In the genomic region with DNA sequence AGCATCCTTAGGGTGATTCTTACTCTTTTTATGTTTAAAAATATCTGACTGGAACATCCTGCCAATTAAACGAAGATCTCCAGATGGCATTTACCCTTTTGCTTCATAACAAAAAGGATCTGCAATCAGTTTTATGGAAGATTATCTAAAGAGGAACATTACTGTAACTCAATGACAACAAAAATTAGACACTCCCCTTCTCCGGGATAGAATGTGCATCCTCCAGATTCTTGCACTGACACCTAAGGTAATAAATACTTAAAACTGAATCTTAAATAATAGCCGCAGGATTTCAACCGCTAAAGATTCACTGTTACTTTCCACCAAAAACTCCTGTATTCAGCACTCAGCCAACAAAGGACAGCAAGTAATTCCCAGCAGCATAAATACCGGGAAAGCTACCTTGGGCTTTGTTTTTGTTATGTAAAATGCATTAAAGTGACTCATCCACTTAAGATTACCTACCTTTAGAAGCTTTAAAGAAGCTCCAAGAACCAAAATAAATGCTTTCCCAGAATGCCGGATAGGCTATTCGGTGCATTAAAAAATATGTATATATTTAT, we compare ENCODE assay signal across 8 cellular contexts.
DNase-seq lines count a peak whose midpoint lies in the region; ATAC-seq lines count a peak whose summit lies in the region.

No MANE protein-coding gene starts in this region.

- ATAC-seq in HG03432 (IDR thresholded peaks at IDR 0.05; ENCODE audit: unreplicated experiment) = no peak

- DNase-seq in GM03348 (ENCODE audit: low spot score) (peak; percentile 4), NCI-H524 treated with DMSO at 0.1 percent for 48 hours (lab: John Stamatoyannopoulos, UW) (peak; percentile 38), fibroblast of peridontal ligament (ENCODE audit: extremely low read depth) (peak; percentile 32), putamen (ENCODE audit: low spot score) (peak; percentile 26), activated gamma-delta T cell (lab: John Stamatoyannopoulos, UW) (no peak)
- no peak for DNase-seq in stimulated activated CD4-positive, alpha-beta T cell treated with anti-CD3 and anti-CD28 coated beads, Interleukin-12 subunit alpha, Interleukin-12 subunit beta, amount 100 ng/mL, for 4 hours
- DNase-seq in stimulated activated CD8-positive, alpha-beta memory T cell treated with anti-CD3 and anti-CD28 coated beads, Interleukin-4, amount 100 ng/mL, for 48 hours = no peak

Comparison
In these comparisons a context has a peak if more than half of its experiments do, and no peak if none do; other contexts are left out.
1. DNase-seq: peak in GM03348 (single experiment), NCI-H524 treated with DMSO at 0.1 percent for 48 hours (single experiment), fibroblast of peridontal ligament (single experiment) and putamen (single experiment); none in stimulated activated CD4-positive, alpha-beta T cell treated with anti-CD3 and anti-CD28 coated beads, Interleukin-12 subunit alpha, Interleukin-12 subunit beta, amount 100 ng/mL, for 4 hours (single experiment), stimulated activated CD8-positive, alpha-beta memory T cell treated with anti-CD3 and anti-CD28 coated beads, Interleukin-4, amount 100 ng/mL, for 48 hours (single experiment) and activated gamma-delta T cell (single experiment).